Comparison of ENCODE assay signal across 16 cellular contexts in the genomic region with DNA sequence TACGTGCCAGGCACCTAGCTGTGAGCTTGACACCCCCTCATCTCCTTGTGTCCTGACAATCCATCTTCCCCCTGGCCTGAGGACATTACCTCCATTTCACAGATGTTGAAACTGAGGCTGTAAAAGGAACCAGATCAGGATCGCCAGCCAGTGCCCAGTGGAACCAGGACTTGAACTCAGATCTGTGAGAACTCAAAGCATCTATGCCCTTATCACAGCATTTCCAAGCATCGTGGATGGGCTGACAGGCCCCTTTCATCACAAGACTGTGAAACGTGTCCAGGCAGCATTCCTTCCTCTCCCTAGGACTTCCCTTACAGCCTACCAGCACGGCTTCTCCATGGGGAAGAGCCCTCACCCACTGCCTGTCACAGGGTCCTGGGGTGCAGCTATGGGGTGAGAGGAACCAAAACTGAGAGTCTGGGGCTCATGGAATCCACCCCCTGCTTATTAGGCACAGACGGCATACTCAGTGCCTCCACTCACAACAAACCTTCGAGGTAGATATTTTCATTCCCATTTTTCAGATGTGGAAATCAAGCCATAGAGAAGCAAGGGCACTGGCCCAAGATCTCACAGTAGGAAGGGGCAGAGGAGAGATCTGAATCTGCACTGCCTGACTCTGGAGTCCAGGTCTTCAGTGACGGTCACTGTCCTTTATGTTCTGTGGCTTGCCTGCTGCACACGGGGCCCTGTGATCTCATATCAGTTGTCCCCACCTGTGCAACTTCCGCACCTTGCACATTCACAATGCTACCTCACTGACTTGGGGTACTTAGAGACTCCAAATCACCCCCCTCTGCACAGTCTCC. TPM values are rescaled to one million over a fixed set of nuclear protein-coding genes. Genes with fewer than 3 reads are reported as not detected.
DNase-seq lines count a peak whose midpoint lies in the region; ATAC-seq and TF ChIP-seq lines count a peak whose summit lies in the region.
"Had no signal": no experiment of that assay in that cellular context is flagged by ENCODE, and none has a peak within 500 bp of the region (broad histone marks: within the 10 kb centered on the region; RNA-seq: fewer than 3 reads in every experiment).

No MANE protein-coding gene starts in this region.

- ATAC-seq in heart right ventricle (no peak), upper lobe of left lung (ENCODE audit: low FRiP score in 2 of 2) (no peak)
- no peak for ATAC-seq in stimulated activated memory B cell treated with anti-CD40 and anti-IgM and Interleukin-4, amounts not matched to agents 10 μg/mL and 1 μg/mL and 100 μg/mL, for 72 hours

- TF ChIP-seq CTCF in heart right ventricle (IDR thresholded peaks at IDR 0.05): no peak
- TF ChIP-seq CTCF in nephron (IDR thresholded peaks at IDR 0.05; ENCODE audit: unreplicated experiment in 3 of 3): no peak
- no peak for TF ChIP-seq CTCF in upper lobe of left lung (IDR thresholded peaks at IDR 0.05)
- no peak for TF ChIP-seq CTCF in MM.1S (IDR thresholded peaks at IDR 0.05; ENCODE audit: low read length)

- no peak overlapping the region for H3K27ac Mint-ChIP-seq in activated naive CD4-positive, alpha-beta T cell treated with anti-CD3 and anti-CD28 coated beads, Interleukin-2, amount 50 U/mL, for 24 hours
- H3K27ac Mint-ChIP-seq in activated naive CD4-positive, alpha-beta T cell treated with anti-CD3 and anti-CD28 coated beads, Interleukin-2, amount 10 ng/mL, durations not matched to agents 7 days and 5 days: no peak overlapping the region
- H3K27ac Mint-ChIP-seq in nephron: peak overlapping the region; percentile 46 to 75 (median 58)
- H3K27ac Mint-ChIP-seq in stimulated activated memory B cell treated with anti-CD40 and anti-IgM and Interleukin-4, amounts not matched to agents 10 μg/mL and 1 μg/mL and 100 μg/mL, for 72 hours: no peak overlapping the region
- H3K27ac Mint-ChIP-seq: T-helper 2 cell treated with Interferon-gamma antibody and Interleukin-4, amounts not matched to agents 5 μg/mL and 100 μg/mL, for 36 hours; type B pancreatic cell had no signal

- no peak for DNase-seq in activated naive CD4-positive, alpha-beta T cell treated with anti-CD3 and anti-CD28 coated beads, Interleukin-2, amount 10 ng/mL, durations not matched to agents 7 days and 5 days
- DNase-seq in heart right ventricle (no peak), upper lobe of left lung (no peak), MM.1S (no peak), DMS 273 (lab: John Stamatoyannopoulos, UW; ENCODE audit: unreplicated experiment) (no peak)
- DNase-seq: activated CD4-positive, alpha-beta T cell treated with anti-CD3 and anti-CD28 coated beads, Interleukin-2, amount 50 U/mL, for 4 hours; activated effector memory CD4-positive, alpha-beta T cell treated with anti-CD3 and anti-CD28 coated beads, Interleukin-2, amount 50 U/mL, for 16 hours; mucosa of descending colon; NCI-H1417; NCI-H526 had no signal

- peaks cover 19 to 89% (median 53%) of the 10 kb centered on the region in 9 donors for H3K4me1 ChIP-seq in heart right ventricle
- peaks cover 53 to 70% (median 64%) of the 10 kb centered on the region in 4 donors for H3K4me1 ChIP-seq in upper lobe of left lung
- H3K4me1 ChIP-seq in MM.1S (ENCODE audit: low read length): no peaks in the 10 kb centered on the region

- no peak overlapping the region for H2AFZ ChIP-seq in MM.1S (ENCODE audit: low read length)

- H3K36me3 ChIP-seq in heart right ventricle: peaks cover 0 to 3% (median 0%) of the 10 kb centered on the region in 9 donors
- no peaks in the 10 kb centered on the region for H3K36me3 ChIP-seq in upper lobe of left lung
- H3K36me3 ChIP-seq in MM.1S (replicated peaks; ENCODE audit: insufficient read depth, low read length): no peaks in the 10 kb centered on the region

- H3K27ac ChIP-seq in heart right ventricle (peak overlapping the region; percentile 25 to 91 (median 71)), upper lobe of left lung (peak overlapping the region; percentile 76 to 91 (median 84)), MM.1S (ENCODE audit: low read length) (no peak overlapping the region)

- H3K4me1 Mint-ChIP-seq in activated naive CD4-positive, alpha-beta T cell treated with anti-CD3 and anti-CD28 coated beads, Interleukin-2, amount 50 U/mL, for 24 hours: peaks cover 36% of the 10 kb centered on the region
- H3K4me1 Mint-ChIP-seq in activated naive CD4-positive, alpha-beta T cell treated with anti-CD3 and anti-CD28 coated beads, Interleukin-2, amount 10 ng/mL, durations not matched to agents 7 days and 5 days: peaks cover 11% of the 10 kb centered on the region
- H3K4me1 Mint-ChIP-seq in nephron: peaks cover 47% of the 10 kb centered on the region
- H3K4me1 Mint-ChIP-seq in stimulated activated memory B cell treated with anti-CD40 and anti-IgM and Interleukin-4, amounts not matched to agents 10 μg/mL and 1 μg/mL and 100 μg/mL, for 72 hours: peaks cover 19% of the 10 kb centered on the region

- H3K79me2 ChIP-seq in MM.1S (ENCODE audit: low read length): no peaks in the 10 kb centered on the region

- H3K9me3 ChIP-seq in heart right ventricle: no peaks in the 10 kb centered on the region
- H3K9me3 ChIP-seq in upper lobe of left lung: no peaks in the 10 kb centered on the region
- no peaks in the 10 kb centered on the region for H3K9me3 ChIP-seq in MM.1S (replicated peaks; ENCODE audit: insufficient read depth, low read length)
- H3K9me3 ChIP-seq: mucosa of descending colon had no signal

- no peaks in the 10 kb centered on the region for H3F3A ChIP-seq in MM.1S (ENCODE audit: insufficient read depth, low read length)

- 54 to 66% methylated on average over 10 of the region's 10 CpGs for WGBS in heart right ventricle, 2 donors
- 53 to 61% methylated on average over 4 to 10 of the region's 10 CpGs for WGBS in upper lobe of left lung, 2 donors

- H3K4me3 ChIP-seq in heart right ventricle (no peak overlapping the region), upper lobe of left lung (no peak overlapping the region), MM.1S (ENCODE audit: low read length) (no peak overlapping the region)
- H3K4me3 ChIP-seq: mucosa of descending colon had no signal

- peaks cover 1% of the 10 kb centered on the region for H3K27me3 Mint-ChIP-seq in activated naive CD4-positive, alpha-beta T cell treated with anti-CD3 and anti-CD28 coated beads, Interleukin-2, amount 50 U/mL, for 24 hours
- H3K27me3 Mint-ChIP-seq in activated naive CD4-positive, alpha-beta T cell treated with anti-CD3 and anti-CD28 coated beads, Interleukin-2, amount 10 ng/mL, durations not matched to agents 7 days and 5 days: peaks cover 24% of the 10 kb centered on the region
- H3K27me3 Mint-ChIP-seq in nephron (ENCODE audit: low read depth): peaks cover 10% of the 10 kb centered on the region
- H3K27me3 Mint-ChIP-seq in stimulated activated memory B cell treated with anti-CD40 and anti-IgM and Interleukin-4, amounts not matched to agents 10 μg/mL and 1 μg/mL and 100 μg/mL, for 72 hours: peaks cover 35% of the 10 kb centered on the region
- H3K27me3 Mint-ChIP-seq: type B pancreatic cell had no signal

- peak overlapping the region; percentile 3 for H3K4me3 Mint-ChIP-seq in activated naive CD4-positive, alpha-beta T cell treated with anti-CD3 and anti-CD28 coated beads, Interleukin-2, amount 50 U/mL, for 24 hours
- H3K4me3 Mint-ChIP-seq in activated naive CD4-positive, alpha-beta T cell treated with anti-CD3 and anti-CD28 coated beads, Interleukin-2, amount 10 ng/mL, durations not matched to agents 7 days and 5 days: no peak overlapping the region
- no peak overlapping the region for H3K4me3 Mint-ChIP-seq in nephron
- no peak overlapping the region for H3K4me3 Mint-ChIP-seq in stimulated activated memory B cell treated with anti-CD40 and anti-IgM and Interleukin-4, amounts not matched to agents 10 μg/mL and 1 μg/mL and 100 μg/mL, for 72 hours
- H3K4me3 Mint-ChIP-seq: T-helper 2 cell treated with Interferon-gamma antibody and Interleukin-4, amounts not matched to agents 5 μg/mL and 100 μg/mL, for 36 hours; type B pancreatic cell had no signal

- no peak overlapping the region for H3K4me2 ChIP-seq in MM.1S (ENCODE audit: low read depth, low read length)

- H3K36me3 Mint-ChIP-seq in activated naive CD4-positive, alpha-beta T cell treated with anti-CD3 and anti-CD28 coated beads, Interleukin-2, amount 50 U/mL, for 24 hours: no peaks in the 10 kb centered on the region
- H3K36me3 Mint-ChIP-seq in activated naive CD4-positive, alpha-beta T cell treated with anti-CD3 and anti-CD28 coated beads, Interleukin-2, amount 10 ng/mL, durations not matched to agents 7 days and 5 days: no peaks in the 10 kb centered on the region
- no peaks in the 10 kb centered on the region for H3K36me3 Mint-ChIP-seq in nephron (ENCODE audit: low read depth)
- H3K36me3 Mint-ChIP-seq in stimulated activated memory B cell treated with anti-CD40 and anti-IgM and Interleukin-4, amounts not matched to agents 10 μg/mL and 1 μg/mL and 100 μg/mL, for 72 hours: no peaks in the 10 kb centered on the region
- H3K36me3 Mint-ChIP-seq: type B pancreatic cell had no signal

- no peak overlapping the region for H3K9ac ChIP-seq in MM.1S (ENCODE audit: low read length)

- CTCF ChIA-PET in activated naive CD4-positive, alpha-beta T cell treated with anti-CD3 and anti-CD28 coated beads, Interleukin-2, amount 10 ng/mL, durations not matched to agents 7 days and 5 days (lab: Charles Lee): no interaction called here

- no peaks in the 10 kb centered on the region for H3K27me3 ChIP-seq in heart right ventricle
- H3K27me3 ChIP-seq in upper lobe of left lung: no peaks in the 10 kb centered on the region
- no peaks in the 10 kb centered on the region for H3K27me3 ChIP-seq in MM.1S (replicated peaks; ENCODE audit: insufficient read depth, low read length)

- TF ChIP-seq POLR2A in upper lobe of left lung (IDR thresholded peaks at IDR 0.05): no peak

- H3K9me2 ChIP-seq in MM.1S (replicated peaks; ENCODE audit: insufficient read depth, low read length): no peaks in the 10 kb centered on the region

- H4K20me1 ChIP-seq in MM.1S (ENCODE audit: insufficient read depth, low read length): no peaks in the 10 kb centered on the region

- intact Hi-C loops in heart right ventricle (cut with DNase I): no loop called here

- H3K9me3 Mint-ChIP-seq in activated naive CD4-positive, alpha-beta T cell treated with anti-CD3 and anti-CD28 coated beads, Interleukin-2, amount 50 U/mL, for 24 hours: no peaks in the 10 kb centered on the region
- no peaks in the 10 kb centered on the region for H3K9me3 Mint-ChIP-seq in activated naive CD4-positive, alpha-beta T cell treated with anti-CD3 and anti-CD28 coated beads, Interleukin-2, amount 10 ng/mL, durations not matched to agents 7 days and 5 days
- H3K9me3 Mint-ChIP-seq in nephron: no peaks in the 10 kb centered on the region
- no peaks in the 10 kb centered on the region for H3K9me3 Mint-ChIP-seq in stimulated activated memory B cell treated with anti-CD40 and anti-IgM and Interleukin-4, amounts not matched to agents 10 μg/mL and 1 μg/mL and 100 μg/mL, for 72 hours
- H3K9me3 Mint-ChIP-seq: T-helper 2 cell treated with Interferon-gamma antibody and Interleukin-4, amounts not matched to agents 5 μg/mL and 100 μg/mL, for 36 hours; type B pancreatic cell had no signal

- no peak for TF ChIP-seq EP300 in upper lobe of left lung (IDR thresholded peaks at IDR 0.05)

RNA-seq across cellular contexts. Expression of gene CMKLR1, which starts 26.8 kb away (rescaled TPM):
- total RNA-seq in heart right ventricle (10 to 100 TPM in 2 of 10 donors, 1 to 10 TPM in 8; 4.7 to 24.0 (median 5.8) TPM), upper lobe of left lung (10 to 100 TPM in 4 of 6 donors, 1 to 10 TPM in 2; 7.8 to 40.9 (median 19.9) TPM)
- 1 to 10 TPM; 2.2 to 2.8 TPM for polyA plus RNA-seq in heart right ventricle
- total RNA-seq: Calu3 had no signal

Comparison
In these comparisons a context has a peak if more than half of its experiments do, and no peak if none do; other contexts are left out.
1. H3K27ac Mint-ChIP-seq: peak in nephron (3 of 3); none in activated naive CD4-positive, alpha-beta T cell treated with anti-CD3 and anti-CD28 coated beads, Interleukin-2, amount 50 U/mL, for 24 hours (single experiment), activated naive CD4-positive, alpha-beta T cell treated with anti-CD3 and anti-CD28 coated beads, Interleukin-2, amount 10 ng/mL, durations not matched to agents 7 days and 5 days (single experiment) and stimulated activated memory B cell treated with anti-CD40 and anti-IgM and Interleukin-4, amounts not matched to agents 10 μg/mL and 1 μg/mL and 100 μg/mL, for 72 hours (single experiment).